ENCODE assay signal across 15 cellular contexts in genomic region chr6:168232046-168232445, GRCh38.
"Had no signal": no experiment of that assay in that cellular context is flagged by ENCODE, and none has a peak within 500 bp of the region (broad histone marks: within the 10 kb centered on the region; RNA-seq: fewer than 3 reads in every experiment).

No MANE protein-coding gene starts in this region.

- H3K9ac ChIP-seq: parathyroid adenoma had no signal

- H3K36me3 Mint-ChIP-seq: activated naive CD4-positive, alpha-beta T cell treated with anti-CD3 and anti-CD28 coated beads, Interleukin-2, amount 50 U/mL, for 72 hours; naive thymus-derived CD4-positive, alpha-beta T cell; stimulated activated naive B cell treated with anti-CD40 and anti-IgM and Interleukin-4, amounts not matched to agents 10 μg/mL and 1 μg/mL and 100 μg/mL, for 72 hours had no signal

- H3K36me3 ChIP-seq: adrenal gland, thoracic aorta, upper lobe of left lung had no signal

- H3K27me3 ChIP-seq: upper lobe of left lung had no signal

- ATAC-seq: activated naive CD4-positive, alpha-beta T cell treated with anti-CD3 and anti-CD28 coated beads, Interleukin-2, amount 50 U/mL, for 72 hours; effector memory CD8-positive, alpha-beta T cell; naive thymus-derived CD4-positive, alpha-beta T cell; stimulated activated naive B cell treated with anti-CD40 and anti-IgM and Interleukin-4, amounts not matched to agents 10 μg/mL and 1 μg/mL and 100 μg/mL, for 72 hours had no signal

- H3K4me1 ChIP-seq: adrenal gland, parathyroid adenoma, upper lobe of left lung had no signal

- H3K4me3 Mint-ChIP-seq: activated T-helper 1 cell treated with anti-CD3 and anti-CD28 coated beads, Interleukin-12 subunit alpha, Interleukin-12 subunit beta, Interleukin-2, Interleukin-4 antibody, amounts not matched to agents 30 ng/mL and 10 ng/mL and 1 ng/mL, durations not matched to agents 14 hours and 24 hours and 36 hours; effector memory CD8-positive, alpha-beta T cell; naive thymus-derived CD4-positive, alpha-beta T cell; stimulated activated naive B cell treated with anti-CD40 and anti-IgM and Interleukin-4, amounts not matched to agents 10 μg/mL and 1 μg/mL and 100 μg/mL, for 72 hours had no signal

- H3K27ac Mint-ChIP-seq: activated naive CD4-positive, alpha-beta T cell treated with anti-CD3 and anti-CD28 coated beads, Interleukin-2, amount 50 U/mL, for 72 hours; activated T-helper 1 cell treated with anti-CD3 and anti-CD28 coated beads, Interleukin-12 subunit alpha, Interleukin-12 subunit beta, Interleukin-2, Interleukin-4 antibody, amounts not matched to agents 30 ng/mL and 10 ng/mL and 1 ng/mL, durations not matched to agents 14 hours and 24 hours and 36 hours; effector memory CD8-positive, alpha-beta T cell; naive thymus-derived CD4-positive, alpha-beta T cell; stimulated activated naive B cell treated with anti-CD40 and anti-IgM and Interleukin-4, amounts not matched to agents 10 μg/mL and 1 μg/mL and 100 μg/mL, for 72 hours had no signal

- H3K4me1 Mint-ChIP-seq: naive thymus-derived CD4-positive, alpha-beta T cell; stimulated activated naive B cell treated with anti-CD40 and anti-IgM and Interleukin-4, amounts not matched to agents 10 μg/mL and 1 μg/mL and 100 μg/mL, for 72 hours had no signal

- H3K79me2 ChIP-seq: parathyroid adenoma had no signal

- H2AFZ ChIP-seq: parathyroid adenoma had no signal

- H3K9me3 Mint-ChIP-seq: activated naive CD4-positive, alpha-beta T cell treated with anti-CD3 and anti-CD28 coated beads, Interleukin-2, amount 50 U/mL, for 72 hours; activated T-helper 1 cell treated with anti-CD3 and anti-CD28 coated beads, Interleukin-12 subunit alpha, Interleukin-12 subunit beta, Interleukin-2, Interleukin-4 antibody, amounts not matched to agents 30 ng/mL and 10 ng/mL and 1 ng/mL, durations not matched to agents 14 hours and 24 hours and 36 hours; effector memory CD8-positive, alpha-beta T cell; naive thymus-derived CD4-positive, alpha-beta T cell; stimulated activated naive B cell treated with anti-CD40 and anti-IgM and Interleukin-4, amounts not matched to agents 10 μg/mL and 1 μg/mL and 100 μg/mL, for 72 hours had no signal

- H3K4me3 ChIP-seq: adrenal gland, thoracic aorta, upper lobe of left lung had no signal

- DNase-seq: activated CD4-positive, alpha-beta T cell treated with anti-CD3 and anti-CD28 coated beads for 1 hour; activated gamma-delta T cell treated with Interleukin-2 at 50 U/mL for 16 hours; adrenal gland; dermis blood vessel endothelial cell; effector memory CD8-positive, alpha-beta T cell; naive thymus-derived CD4-positive, alpha-beta T cell; stimulated activated naive B cell treated with anti-CD40 and anti-IgM and Interleukin-4, amounts not matched to agents 10 μg/mL and 1 μg/mL and 100 μg/mL, for 72 hours; SW 1271; T-helper 2 cell; upper lobe of left lung had no signal

- H3K27ac ChIP-seq: adrenal gland, parathyroid adenoma, thoracic aorta, upper lobe of left lung, VCaP had no signal

- H3K9me3 ChIP-seq: adrenal gland, thoracic aorta, upper lobe of left lung had no signal
